In genomic region chr2:181085729-181086128, GRCh38 we compare ENCODE assay signal across 1 cellular context.
TF ChIP-seq lines count a peak whose summit lies in the region.

No MANE protein-coding gene starts in this region.

TF ChIP-seq in IMR-90, 13 proteins besides CTCF, POLR2A, EP300 and RAD21:
- TF ChIP-seq USF2 (IDR thresholded peaks at IDR 0.05; ENCODE audit: low read depth, low read length) = no peak
- no peak for TF ChIP-seq RCOR1 (IDR thresholded peaks at IDR 0.05; ENCODE audit: insufficient replicate concordance, low read length)
- no peak for TF ChIP-seq MAFK (IDR thresholded peaks at IDR 0.05; ENCODE audit: low read depth, low read length)
- no peak for TF ChIP-seq NFE2L2 (IDR thresholded peaks at IDR 0.05; ENCODE audit: low read depth, low read length)
- no peak for TF ChIP-seq CHD1 (IDR thresholded peaks at IDR 0.05; ENCODE audit: low read depth, low read length)
- no peak for TF ChIP-seq BHLHE40 (IDR thresholded peaks at IDR 0.05; ENCODE audit: low read depth, low read length)
- no peak for TF ChIP-seq FOS (IDR thresholded peaks at IDR 0.05; ENCODE audit: low read depth, low read length)
- no peak for TF ChIP-seq ELK1 (IDR thresholded peaks at IDR 0.05; ENCODE audit: borderline replicate concordance, low read depth, low read length)
- TF ChIP-seq CEBPB (IDR thresholded peaks at IDR 0.05; ENCODE audit: low read depth, low read length) = no peak
